ENCODE assay signal across 13 cellular contexts in genomic region chr1:18928406-18928805, GRCh38.
DNase-seq lines count a peak whose midpoint lies in the region; ATAC-seq and TF ChIP-seq lines count a peak whose summit lies in the region.
"Had no signal": no experiment of that assay in that cellular context is flagged by ENCODE, and none has a peak within 500 bp of the region (broad histone marks: within the 10 kb centered on the region; RNA-seq: fewer than 3 reads in every experiment).

No MANE protein-coding gene starts in this region.

- peaks cover 28% of the 10 kb centered on the region for H3K4me1 ChIP-seq in OCI-LY3 (ENCODE audit: low read length)

- peaks cover 96% of the 10 kb centered on the region for H3K4me1 Mint-ChIP-seq in activated T-cell treated with anti-CD3 and anti-CD28 coated beads, Interleukin-2, amount 50 U/mL, for 24 hours (ENCODE audit: low read depth)
- H3K4me1 Mint-ChIP-seq in dendritic cell treated with granulocyte-macrophage colony-stimulating factor and Interleukin-4, amounts not matched to agents 40 ng/mL and 50 ng/mL, for 4 days (ENCODE audit: low read depth): peaks cover 87% of the 10 kb centered on the region
- peaks cover 95% of the 10 kb centered on the region for H3K4me1 Mint-ChIP-seq in stimulated activated effector memory CD8-positive, alpha-beta T cell treated with anti-CD3 and anti-CD28 coated beads, Interleukin-12 subunit alpha, Interleukin-12 subunit beta, amount 100 ng/mL, for 72 hours

- no peaks in the 10 kb centered on the region for H3K79me2 ChIP-seq in OCI-LY3 (ENCODE audit: low read length)

- no peak overlapping the region for H2AFZ ChIP-seq in OCI-LY3 (ENCODE audit: low read depth, low read length)

- H3K4me3 Mint-ChIP-seq in activated T-cell treated with anti-CD3 and anti-CD28 coated beads, Interleukin-2, amount 50 U/mL, for 24 hours: peak overlapping the region; percentile 82
- H3K4me3 Mint-ChIP-seq in dendritic cell treated with granulocyte-macrophage colony-stimulating factor and Interleukin-4, amounts not matched to agents 40 ng/mL and 50 ng/mL, for 4 days: no peak overlapping the region
- H3K4me3 Mint-ChIP-seq in stimulated activated effector memory CD8-positive, alpha-beta T cell treated with anti-CD3 and anti-CD28 coated beads, Interleukin-12 subunit alpha, Interleukin-12 subunit beta, amount 100 ng/mL, for 72 hours: peak overlapping the region; percentile 86
- H3K4me3 Mint-ChIP-seq: neural crest cell had no signal

- DNase-seq in activated T-cell treated with anti-CD3 and anti-CD28 coated beads, Interleukin-2, amount 50 U/mL, for 24 hours: no peak
- no peak for DNase-seq in activated T-cell treated with anti-CD3 and anti-CD28 coated beads, Interleukin-2, amount 50 U/mL, for 1 hour
- no peak for DNase-seq in stimulated activated effector memory CD8-positive, alpha-beta T cell treated with anti-CD3 and anti-CD28 coated beads, Interleukin-12 subunit alpha, Interleukin-12 subunit beta, amount 100 ng/mL, for 72 hours (ENCODE audit: low spot score in 2 of 2)
- no peak for DNase-seq in DMS153 (lab: John Stamatoyannopoulos, UW)
- no peak for DNase-seq in stimulated activated naive CD4-positive, alpha-beta T cell treated with Interleukin-2 at 50 U/mL for 16 hours (lab: John Stamatoyannopoulos, UW)
- DNase-seq: amniotic stem cell; effector CD4-positive, alpha-beta T cell; kidney glomerular epithelial cell; NCI-H1417 treated with DMSO at 0.1 percent for 48 hours had no signal

- peaks cover 23% of the 10 kb centered on the region; the same call in 1 of the 2 replicates for H3K27me3 ChIP-seq in OCI-LY3 (ENCODE audit: low read depth, low read length)

- intact Hi-C loops in dendritic cell treated with granulocyte-macrophage colony-stimulating factor and Interleukin-4, amounts not matched to agents 40 ng/mL and 50 ng/mL, for 4 days (cut with micrococcal nuclease): no loop called here

- no peak overlapping the region for H3K9ac ChIP-seq in OCI-LY3 (ENCODE audit: low read length)

- H3K27ac ChIP-seq in OCI-LY3 (ENCODE audit: low read length): no peak overlapping the region

- no peaks in the 10 kb centered on the region for H3K27me3 Mint-ChIP-seq in activated T-cell treated with anti-CD3 and anti-CD28 coated beads, Interleukin-2, amount 50 U/mL, for 24 hours
- peaks cover 10% of the 10 kb centered on the region for H3K27me3 Mint-ChIP-seq in dendritic cell treated with granulocyte-macrophage colony-stimulating factor and Interleukin-4, amounts not matched to agents 40 ng/mL and 50 ng/mL, for 4 days

- no peaks in the 10 kb centered on the region for H3K36me3 ChIP-seq in OCI-LY3 (replicated peaks; ENCODE audit: low read depth, low read length)

- peaks cover 13% of the 10 kb centered on the region for H3K36me3 Mint-ChIP-seq in activated T-cell treated with anti-CD3 and anti-CD28 coated beads, Interleukin-2, amount 50 U/mL, for 24 hours (ENCODE audit: low read depth)
- H3K36me3 Mint-ChIP-seq in dendritic cell treated with granulocyte-macrophage colony-stimulating factor and Interleukin-4, amounts not matched to agents 40 ng/mL and 50 ng/mL, for 4 days (ENCODE audit: low read depth): no peaks in the 10 kb centered on the region
- peaks cover 28% of the 10 kb centered on the region for H3K36me3 Mint-ChIP-seq in stimulated activated effector memory CD8-positive, alpha-beta T cell treated with anti-CD3 and anti-CD28 coated beads, Interleukin-12 subunit alpha, Interleukin-12 subunit beta, amount 100 ng/mL, for 72 hours

- peak overlapping the region; percentile 99 for H3K27ac Mint-ChIP-seq in activated T-cell treated with anti-CD3 and anti-CD28 coated beads, Interleukin-2, amount 50 U/mL, for 24 hours
- H3K27ac Mint-ChIP-seq in dendritic cell treated with granulocyte-macrophage colony-stimulating factor and Interleukin-4, amounts not matched to agents 40 ng/mL and 50 ng/mL, for 4 days: peak overlapping the region; percentile 83
- peak overlapping the region; percentile 95 for H3K27ac Mint-ChIP-seq in stimulated activated effector memory CD8-positive, alpha-beta T cell treated with anti-CD3 and anti-CD28 coated beads, Interleukin-12 subunit alpha, Interleukin-12 subunit beta, amount 100 ng/mL, for 72 hours

- H4K20me1 ChIP-seq in OCI-LY3 (ENCODE audit: insufficient read depth, low read length): no peaks in the 10 kb centered on the region

- no peak overlapping the region for H3K4me3 ChIP-seq in OCI-LY3 (ENCODE audit: low read length)

- H3K9me3 ChIP-seq in OCI-LY3 (ENCODE audit: insufficient read depth, low read length): no peaks in the 10 kb centered on the region

- no peak for TF ChIP-seq CTCF in OCI-LY3 (IDR thresholded peaks at IDR 0.05; ENCODE audit: low read depth, low read length)

- peak overlapping the region; percentile 91; the same call in 1 of the 2 replicates for H3K4me2 ChIP-seq in OCI-LY3 (ENCODE audit: low read length)

- no peak for ATAC-seq in stimulated activated effector memory CD8-positive, alpha-beta T cell treated with anti-CD3 and anti-CD28 coated beads, Interleukin-12 subunit alpha, Interleukin-12 subunit beta, amount 100 ng/mL, for 72 hours
- ATAC-seq in GM19455 (IDR thresholded peaks at IDR 0.05; ENCODE audit: unreplicated experiment): no peak

- peaks cover 3% of the 10 kb centered on the region for H3K9me3 Mint-ChIP-seq in activated T-cell treated with anti-CD3 and anti-CD28 coated beads, Interleukin-2, amount 50 U/mL, for 24 hours
- no peaks in the 10 kb centered on the region for H3K9me3 Mint-ChIP-seq in dendritic cell treated with granulocyte-macrophage colony-stimulating factor and Interleukin-4, amounts not matched to agents 40 ng/mL and 50 ng/mL, for 4 days
- H3K9me3 Mint-ChIP-seq in stimulated activated effector memory CD8-positive, alpha-beta T cell treated with anti-CD3 and anti-CD28 coated beads, Interleukin-12 subunit alpha, Interleukin-12 subunit beta, amount 100 ng/mL, for 72 hours: no peaks in the 10 kb centered on the region
- H3K9me3 Mint-ChIP-seq: neural crest cell had no signal
